In genomic region chr10:124597677-124598165, GRCh38 we compare ENCODE assay signal across 19 cellular contexts.
DNase-seq lines count a peak whose midpoint lies in the region; ATAC-seq and TF ChIP-seq lines count a peak whose summit lies in the region.
"Had no signal": no experiment of that assay in that cellular context is flagged by ENCODE, and none has a peak within 500 bp of the region (broad histone marks: within the 10 kb centered on the region; RNA-seq: fewer than 3 reads in every experiment).

No MANE protein-coding gene starts in this region.

- WGBS in right cardiac atrium = 87% methylated on average over 15 of the region's 15 CpGs
- 92 to 94% methylated on average over 15 of the region's 15 CpGs for WGBS in heart right ventricle, 2 donors
- whole genome bisulfite sequencing in thyroid gland, 2 donors = 64 to 72% methylated on average over 7 to 9 of the region's 15 CpGs

- peaks cover 0 to 17% of the 10 kb centered on the region in 2 donors for H3K36me3 Mint-ChIP-seq in naive B cell

- no peak for TF ChIP-seq CTCF in heart right ventricle (IDR thresholded peaks at IDR 0.05)
- TF ChIP-seq CTCF in OCI-LY7 (conservative IDR thresholded peaks at IDR 0.05; ENCODE audit: low read length) = no peak
- no peak for TF ChIP-seq CTCF in thyroid gland (IDR thresholded peaks at IDR 0.05)

- peaks cover 68 to 97% (median 91%) of the 10 kb centered on the region in 3 donors for H3K4me1 Mint-ChIP-seq in naive B cell
- H3K4me1 Mint-ChIP-seq: H9 had no signal

- TF ChIP-seq POLR2A in thyroid gland (IDR thresholded peaks at IDR 0.05) = no peak

- H3K27ac ChIP-seq in right cardiac atrium (ENCODE audit: low read length) = no peak overlapping the region
- H3K27ac ChIP-seq in heart right ventricle = no peak overlapping the region
- no peak overlapping the region for H3K27ac ChIP-seq in OCI-LY7 (ENCODE audit: low read depth, low read length, poor library complexity, severe bottlenecking)
- peak overlapping the region; percentile 47 to 70 (median 61) for H3K27ac ChIP-seq in thyroid gland
- H3K27ac ChIP-seq: A549 had no signal

- ATAC-seq in right cardiac atrium (no peak), heart right ventricle (no peak), naive B cell (ENCODE audit: low read depth in 2 of 2) (no peak)
- ATAC-seq: A549 had no signal

- intact Hi-C loops in right cardiac atrium (cut with DNase I) = no loop called here
- intact Hi-C loops in heart right ventricle (cut with DNase I) = no loop called here
- intact Hi-C loops in OCI-LY7 (cut with micrococcal nuclease; ENCODE audit: unreplicated experiment) = no loop called here
- intact Hi-C loops in thyroid gland (cut with DNase I) = no loop called here

- peak overlapping the region; percentile 12 to 90 (median 68) for H3K4me3 Mint-ChIP-seq in naive B cell
- H3K4me3 Mint-ChIP-seq: CD8-positive, alpha-beta memory T cell; H9 had no signal

- H3K79me2 ChIP-seq in OCI-LY7 (ENCODE audit: insufficient read depth, low read depth, low read length) = no peaks in the 10 kb centered on the region

- POLR2A ChIA-PET in OCI-LY7 (lab: Charles Lee) = interaction anchor here (1.4 kb wide), 1 partner anchor 52 kb away, joined by 5 read pairs; no protein-coding TSS in a partner anchor

- H3K27ac Mint-ChIP-seq in naive B cell = peak overlapping the region; percentile 52 to 100 (median 96)
- H3K27ac Mint-ChIP-seq: H9 had no signal

- H2AFZ ChIP-seq in OCI-LY7 (ENCODE audit: low read length) = no peak overlapping the region

- H3K36me3 ChIP-seq in heart right ventricle (no peaks in the 10 kb centered on the region), OCI-LY7 (ENCODE audit: insufficient read depth, low read length) (no peaks in the 10 kb centered on the region), thyroid gland (no peaks in the 10 kb centered on the region)
- H3K36me3 ChIP-seq: Peyer's patch had no signal

- H3K27me3 Mint-ChIP-seq in naive B cell = no peaks in the 10 kb centered on the region

- peak overlapping the region; percentile 7; the same call in 1 of the 2 replicates for H3K4me2 ChIP-seq in OCI-LY7 (ENCODE audit: low read length)
- H3K4me2 ChIP-seq: A549 had no signal

- H3K27me3 ChIP-seq in right cardiac atrium (ENCODE audit: control insufficient read depth, insufficient read depth) (no peaks in the 10 kb centered on the region), heart right ventricle (no peaks in the 10 kb centered on the region), thyroid gland (no peaks in the 10 kb centered on the region)
- H3K27me3 ChIP-seq: Peyer's patch had no signal

- H3K9me3 ChIP-seq in right cardiac atrium (ENCODE audit: control insufficient read depth, low read length) (no peaks in the 10 kb centered on the region), heart right ventricle (no peaks in the 10 kb centered on the region), OCI-LY7 (ENCODE audit: low read length) (no peaks in the 10 kb centered on the region), thyroid gland (no peaks in the 10 kb centered on the region)
- H3K9me3 ChIP-seq: A549, Peyer's patch had no signal

- H3K4me1 ChIP-seq in right cardiac atrium (ENCODE audit: control insufficient read depth, insufficient read depth, low read length) = no peaks in the 10 kb centered on the region
- no peaks in the 10 kb centered on the region for H3K4me1 ChIP-seq in heart right ventricle
- H3K4me1 ChIP-seq in OCI-LY7 (ENCODE audit: insufficient read depth, low read length, poor library complexity, severe bottlenecking) = peaks cover 51% of the 10 kb centered on the region
- H3K4me1 ChIP-seq in thyroid gland = peaks cover 17 to 21% of the 10 kb centered on the region in 2 donors

- no peaks in the 10 kb centered on the region for H4K20me1 ChIP-seq in OCI-LY7 (ENCODE audit: insufficient read depth, low read length)

- CTCF ChIA-PET in OCI-LY7 (lab: Charles Lee; ENCODE audit: unreplicated experiment) = no interaction called here

- no peak overlapping the region for H3K4me3 ChIP-seq in right cardiac atrium (ENCODE audit: low read length)
- H3K4me3 ChIP-seq in heart right ventricle = no peak overlapping the region
- no peak overlapping the region for H3K4me3 ChIP-seq in OCI-LY7 (ENCODE audit: low read depth, low read length, poor library complexity, severe bottlenecking)
- H3K4me3 ChIP-seq in thyroid gland (replicated peaks in 1 of 3) = no peak overlapping the region
- H3K4me3 ChIP-seq: A549, Peyer's patch had no signal

- BruUV-seq in OCI-LY7 (replicated peaks; lab: Mats Ljungman, UMichigan) = no TSS peak

- H3K9me3 Mint-ChIP-seq in naive B cell = peaks cover 0 to 11% (median 2%) of the 10 kb centered on the region in 7 donors
- H3K9me3 Mint-ChIP-seq: CD8-positive, alpha-beta memory T cell; H9 had no signal

- DNase-seq in right cardiac atrium (peak; percentile 7 to 42 (median 40)), heart right ventricle (no peak), OCI-LY7 (ENCODE audit: low spot score) (peak; percentile 38), naive B cell (no peak), thyroid gland (peak; percentile 53 to 60), GM03348 (ENCODE audit: low spot score) (no peak)
- DNase-seq in stimulated activated CD4-positive, alpha-beta T cell treated with anti-CD3 and anti-CD28 coated beads, Interleukin-15, amount 100 ng/mL, for 24 hours = no peak
- no peak for DNase-seq in activated CD4-positive, alpha-beta T cell treated with anti-CD3 and anti-CD28 coated beads, Interleukin-2, amount 50 U/mL, for 48 hours
- DNase-seq: C1 segment of cervical spinal cord, H9, KG1, NCI-H1417 treated with DMSO at 0.1 percent for 48 hours, NCI-H1930, NCI-H226, NCI-H524, NCI-H82, Peyer's patch had no signal

- H3K9me2 ChIP-seq in OCI-LY7 (ENCODE audit: insufficient read depth, low read length) = no peaks in the 10 kb centered on the region

Comparison
In these comparisons a context has a peak if more than half of its experiments do, and no peak if none do; other contexts are left out.
1. DNase-seq: peak in right cardiac atrium (3 of 3), OCI-LY7 (single experiment) and thyroid gland (2 of 2); none in heart right ventricle (0 of 2), naive B cell (single experiment), GM03348 (single experiment), stimulated activated CD4-positive, alpha-beta T cell treated with anti-CD3 and anti-CD28 coated beads, Interleukin-15, amount 100 ng/mL, for 24 hours (single experiment) and activated CD4-positive, alpha-beta T cell treated with anti-CD3 and anti-CD28 coated beads, Interleukin-2, amount 50 U/mL, for 48 hours (0 of 2).
2. H3K27ac ChIP-seq: peak in thyroid gland (3 of 3); none in right cardiac atrium (single experiment), heart right ventricle (0 of 10) and OCI-LY7 (single experiment).